Comparison of ENCODE assay signal across 14 cellular contexts in genomic region chr3:61117045-61117898, GRCh38.
"Had no signal": no experiment of that assay in that cellular context is flagged by ENCODE, and none has a peak within 500 bp of the region (broad histone marks: within the 10 kb centered on the region; RNA-seq: fewer than 3 reads in every experiment).

No MANE protein-coding gene starts in this region.

- H3K4me1 Mint-ChIP-seq: naive B cell; stimulated activated naive CD8-positive, alpha-beta T cell treated with anti-CD3 and anti-CD28 coated beads, Interleukin-15, amount 100 ng/mL, for 72 hours had no signal

- DNase-seq: activated CD4-positive, alpha-beta T cell treated with anti-CD3 and anti-CD28 coated beads for 4 hours; activated CD8-positive, alpha-beta memory T cell treated with anti-CD3 and anti-CD28 coated beads, Interleukin-2, amount 50 U/mL, for 4 hours; activated CD8-positive, alpha-beta T cell treated with anti-CD3 and anti-CD28 coated beads for 36 hours; activated naive CD4-positive, alpha-beta T cell treated with Interleukin-2 at 50 U/mL for 16 hours; foreskin melanocyte; head of caudate nucleus; left cardiac atrium; naive B cell; retina; stimulated activated CD4-positive, alpha-beta T cell treated with anti-CD3 and anti-CD28 coated beads, Interleukin-4, amount 100 ng/mL, for 4 hours; stimulated activated naive CD8-positive, alpha-beta T cell treated with anti-CD3 and anti-CD28 coated beads, Interleukin-15, amount 100 ng/mL, for 72 hours had no signal

- H3K4me1 ChIP-seq: parathyroid adenoma had no signal

- H2AFZ ChIP-seq: parathyroid adenoma had no signal

- H3K4me3 Mint-ChIP-seq: activated CD8-positive, alpha-beta T cell treated with anti-CD3 and anti-CD28 coated beads for 36 hours; naive B cell; stimulated activated naive CD8-positive, alpha-beta T cell treated with anti-CD3 and anti-CD28 coated beads, Interleukin-15, amount 100 ng/mL, for 72 hours had no signal

- H3K4me3 ChIP-seq: skin epidermis, thoracic aorta had no signal

- ATAC-seq: activated CD8-positive, alpha-beta T cell treated with anti-CD3 and anti-CD28 coated beads for 36 hours; left cardiac atrium; stimulated activated naive CD8-positive, alpha-beta T cell treated with anti-CD3 and anti-CD28 coated beads, Interleukin-15, amount 100 ng/mL, for 72 hours had no signal

- H3K27me3 Mint-ChIP-seq: activated CD8-positive, alpha-beta T cell treated with anti-CD3 and anti-CD28 coated beads for 36 hours; naive B cell; stimulated activated naive CD8-positive, alpha-beta T cell treated with anti-CD3 and anti-CD28 coated beads, Interleukin-15, amount 100 ng/mL, for 72 hours had no signal

- H3K27ac Mint-ChIP-seq: activated CD8-positive, alpha-beta T cell treated with anti-CD3 and anti-CD28 coated beads for 36 hours; naive B cell; stimulated activated naive CD8-positive, alpha-beta T cell treated with anti-CD3 and anti-CD28 coated beads, Interleukin-15, amount 100 ng/mL, for 72 hours had no signal

- H3K36me3 ChIP-seq: thoracic aorta had no signal

- H3K79me2 ChIP-seq: parathyroid adenoma had no signal

- H3K27ac ChIP-seq: parathyroid adenoma, skin epidermis, thoracic aorta had no signal
